17 cellular contexts compared by ENCODE assay signal in genomic region chr7:117135553-117135891, GRCh38.
DNase-seq lines count a peak whose midpoint lies in the region; ATAC-seq and TF ChIP-seq lines count a peak whose summit lies in the region.
"Had no signal": no experiment of that assay in that cellular context is flagged by ENCODE, and none has a peak within 500 bp of the region (broad histone marks: within the 10 kb centered on the region; RNA-seq: fewer than 3 reads in every experiment).

No MANE protein-coding gene starts in this region.

- H3K4me3 ChIP-seq in cardiac muscle cell (no peak overlapping the region), heart right ventricle (no peak overlapping the region), SJSA1 (no peak overlapping the region)

- no peak for ATAC-seq in heart right ventricle
- peak; percentile 18 for ATAC-seq in HG02610 (IDR thresholded peaks at IDR 0.05; ENCODE audit: unreplicated experiment)
- ATAC-seq in CD4-positive, alpha-beta T cell (ENCODE audit: poor library complexity) = no peak

- no peaks in the 10 kb centered on the region for H3K27me3 ChIP-seq in cardiac muscle cell
- H3K27me3 ChIP-seq in heart right ventricle = no peaks in the 10 kb centered on the region
- no peaks in the 10 kb centered on the region for H3K27me3 ChIP-seq in SJSA1 (replicated peaks)
- H3K27me3 ChIP-seq in CD4-positive, alpha-beta T cell (ENCODE audit: control insufficient read depth, insufficient read depth, low read length) = no peaks in the 10 kb centered on the region
- H3K27me3 ChIP-seq: BE2C had no signal

- peak overlapping the region; percentile 53 for H3K27ac ChIP-seq in cardiac muscle cell
- H3K27ac ChIP-seq in heart right ventricle = no peak overlapping the region
- peak overlapping the region; percentile 96; the same call in 1 of the 2 replicates for H3K27ac ChIP-seq in SJSA1
- no peak overlapping the region for H3K27ac ChIP-seq in CD4-positive, alpha-beta T cell (ENCODE audit: low read depth, low read length)
- H3K27ac ChIP-seq: 22Rv1 had no signal

- H3K9me3 ChIP-seq in cardiac muscle cell (ENCODE audit: low read depth) (no peaks in the 10 kb centered on the region), heart right ventricle (no peaks in the 10 kb centered on the region), SJSA1 (replicated peaks) (no peaks in the 10 kb centered on the region)
- no peaks in the 10 kb centered on the region for H3K9me3 ChIP-seq in CD4-positive, alpha-beta T cell (ENCODE audit: control insufficient read depth, low read length)
- H3K9me3 ChIP-seq: BE2C had no signal

- WGBS in heart right ventricle, 2 donors = 97 to 100% methylated on average over 1 of the region's 1 CpG

- H3K36me3 ChIP-seq in cardiac muscle cell (peaks cover 90% of the 10 kb centered on the region), heart right ventricle (peaks cover 0 to 84% (median 0%) of the 10 kb centered on the region in 9 donors), SJSA1 (peaks cover 17% of the 10 kb centered on the region; the same call in 1 of the 2 replicates)

- H3K4me1 ChIP-seq in cardiac muscle cell (ENCODE audit: low read depth) (peaks cover 10% of the 10 kb centered on the region), heart right ventricle (peaks cover 0 to 47% (median 0%) of the 10 kb centered on the region in 9 donors), SJSA1 (replicated peaks) (peaks cover 61% of the 10 kb centered on the region)
- H3K4me1 ChIP-seq: BE2C had no signal

- POLR2A ChIA-PET in CD4-positive, alpha-beta T cell (lab: Charles Lee) = no interaction called here

- no peaks in the 10 kb centered on the region for H3K9me3 Mint-ChIP-seq in osteocyte (ENCODE audit: unreplicated experiment)
- no peaks in the 10 kb centered on the region for H3K9me3 Mint-ChIP-seq in CD4-positive, alpha-beta T cell
- H3K9me3 Mint-ChIP-seq: CD4-positive, alpha-beta memory T cell; IgD-negative memory B cell had no signal

- CTCF ChIA-PET in CD4-positive, alpha-beta T cell (lab: Charles Lee) = interaction anchor here (1.0 to 1.9 kb wide), 2 partner anchors 10 to 13 kb away, joined by 3 to 4 read pairs; no protein-coding TSS in a partner anchor

- H3K4me1 Mint-ChIP-seq in osteocyte (ENCODE audit: unreplicated experiment) = peaks cover 49% of the 10 kb centered on the region
- H3K4me1 Mint-ChIP-seq in CD4-positive, alpha-beta T cell (ENCODE audit: low read depth) = no peaks in the 10 kb centered on the region

- no peak for DNase-seq in cardiac muscle cell (ENCODE audit: low read depth in 1 of 2, low spot score in 1 of 2)
- DNase-seq in heart right ventricle = no peak
- DNase-seq in SJSA1 (ENCODE audit: low read depth in 1 of 2, low spot score in 2 of 2) = no peak
- DNase-seq in osteocyte (ENCODE audit: extremely low spot score, unreplicated experiment) = no peak
- DNase-seq in CD4-positive, alpha-beta T cell = no peak
- DNase-seq in SKM-1 (lab: John Stamatoyannopoulos, UW; ENCODE audit: unreplicated experiment) = no peak
- no peak for DNase-seq in activated CD4-positive, alpha-beta T cell treated with anti-CD3 and anti-CD28 coated beads, Interleukin-2, amount 50 U/mL, for 1 hour
- DNase-seq: BE2C; Calu3; CD4-positive, alpha-beta memory T cell; HCEC 1CT; NCI-H446; NK-92 treated with Interleukin-12 subunit alpha and Interleukin-12 subunit beta, amount 100 ng/mL, for 24 hours; SHP77 treated with DMSO at 0.1 percent for 48 hours had no signal

- TF ChIP-seq CTCF in cardiac muscle cell (IDR thresholded peaks at IDR 0.05; ENCODE audit: low read depth, low read length) = no peak
- no peak for TF ChIP-seq CTCF in heart right ventricle (IDR thresholded peaks at IDR 0.05)
- TF ChIP-seq CTCF in osteocyte (IDR thresholded peaks at IDR 0.05) = no peak
- no peak for TF ChIP-seq CTCF in CD4-positive, alpha-beta T cell (IDR thresholded peaks at IDR 0.05)

- intact Hi-C loops in heart right ventricle (cut with DNase I) = no loop called here
- intact Hi-C loops in CD4-positive, alpha-beta T cell (cut with DNase I, micrococcal nuclease) = no loop called here

- peak overlapping the region; percentile 60 for H3K27ac Mint-ChIP-seq in osteocyte (ENCODE audit: unreplicated experiment)
- H3K27ac Mint-ChIP-seq in CD4-positive, alpha-beta T cell = no peak overlapping the region
- H3K27ac Mint-ChIP-seq: CD4-positive, alpha-beta memory T cell; IgD-negative memory B cell had no signal

- peaks cover 63% of the 10 kb centered on the region for H3K36me3 Mint-ChIP-seq in osteocyte (ENCODE audit: unreplicated experiment)
- no peaks in the 10 kb centered on the region for H3K36me3 Mint-ChIP-seq in CD4-positive, alpha-beta T cell (ENCODE audit: low read depth)

- no peak overlapping the region for H3K4me3 Mint-ChIP-seq in osteocyte (ENCODE audit: unreplicated experiment)
- no peak overlapping the region for H3K4me3 Mint-ChIP-seq in CD4-positive, alpha-beta T cell
- H3K4me3 Mint-ChIP-seq: CD4-positive, alpha-beta memory T cell had no signal

- H3K27me3 Mint-ChIP-seq in osteocyte (ENCODE audit: unreplicated experiment) = no peaks in the 10 kb centered on the region
- H3K27me3 Mint-ChIP-seq in CD4-positive, alpha-beta T cell = no peaks in the 10 kb centered on the region
- H3K27me3 Mint-ChIP-seq: CD4-positive, alpha-beta memory T cell; IgD-negative memory B cell had no signal

Comparison
In these comparisons a context has a peak if more than half of its experiments do, and no peak if none do; other contexts are left out.
1. H3K27ac ChIP-seq: peak in cardiac muscle cell (single experiment) and SJSA1 (single experiment); none in heart right ventricle (0 of 10) and CD4-positive, alpha-beta T cell (single experiment).